In genomic region chr15:75758071-75758872, GRCh38 we compare ENCODE assay signal across 8 cellular contexts. TPM values are rescaled to one million over a fixed set of nuclear protein-coding genes. Genes with fewer than 3 reads are reported as not detected.
DNase-seq lines count a peak whose midpoint lies in the region; ATAC-seq and TF ChIP-seq lines count a peak whose summit lies in the region.

No MANE protein-coding gene starts in this region.

- TF ChIP-seq CTCF in DND-41 (IDR thresholded peaks at IDR 0.05; ENCODE audit: borderline replicate concordance, extremely low read depth, low read length, poor library complexity, severe bottlenecking), result peak; percentile 20
- peak; percentile 38 for TF ChIP-seq CTCF in NB4 (IDR thresholded peaks at IDR 0.05; ENCODE audit: low read depth, low read length)
- peak in 6 of 9 donors; percentile 19 to 57 (median 38) for TF ChIP-seq CTCF in heart right ventricle (IDR thresholded peaks at IDR 0.05)

- peak; percentile 81 for DNase-seq in DND-41
- peak; percentile 91 for DNase-seq in H4 (ENCODE audit: low spot score)
- peak; percentile 89 for DNase-seq in NB4 (ENCODE audit: low read depth)
- DNase-seq in SW480 (ENCODE audit: low spot score), result peak; percentile 87
- peak; percentile 82 for DNase-seq in amniotic epithelial cell (ENCODE audit: low read depth)
- peak; percentile 88 to 92 for DNase-seq in heart right ventricle
- peak; percentile 88 for DNase-seq in pons (ENCODE audit: low spot score)

- H2AFZ ChIP-seq in DND-41 (ENCODE audit: low read depth, low read length), result peak overlapping the region; percentile 96

- H3K4me2 ChIP-seq in DND-41 (ENCODE audit: insufficient read depth, low read length), result peak overlapping the region; percentile 68

- intact Hi-C loops in heart right ventricle (cut with DNase I), result no loop called here

- peak; percentile 78 for TF ChIP-seq POLR2A in NB4 (IDR thresholded peaks at IDR 0.05; ENCODE audit: extremely low read depth, insufficient read length)

- H3K36me3 ChIP-seq in DND-41 (ENCODE audit: insufficient read depth, low read length), result no peaks in the 10 kb centered on the region
- no peaks in the 10 kb centered on the region for H3K36me3 ChIP-seq in heart right ventricle
- H3K36me3 ChIP-seq in urinary bladder (ENCODE audit: insufficient read depth), result no peaks in the 10 kb centered on the region

- H4K20me1 ChIP-seq in DND-41 (ENCODE audit: insufficient read depth, low read length), result no peaks in the 10 kb centered on the region

- H3K9me3 ChIP-seq in DND-41 (ENCODE audit: insufficient read depth, low read length, severe bottlenecking), result no peaks in the 10 kb centered on the region
- no peaks in the 10 kb centered on the region for H3K9me3 ChIP-seq in heart right ventricle

- H3K27ac ChIP-seq in DND-41 (ENCODE audit: low read length), result peak overlapping the region; percentile 96
- H3K27ac ChIP-seq in heart right ventricle, result peak overlapping the region; percentile 8 to 90 (median 78)
- no peak overlapping the region for H3K27ac ChIP-seq in urinary bladder (ENCODE audit: low read depth)

- H3K27me3 ChIP-seq in DND-41 (ENCODE audit: insufficient read depth, low read length, poor library complexity) (no peaks in the 10 kb centered on the region), heart right ventricle (no peaks in the 10 kb centered on the region)

- no peaks in the 10 kb centered on the region for H3K79me2 ChIP-seq in DND-41 (ENCODE audit: insufficient read depth, low read length)

- H3K4me1 ChIP-seq in DND-41 (ENCODE audit: insufficient read depth, low read length) (peaks cover 21% of the 10 kb centered on the region; the same call in 1 of the 2 replicates), heart right ventricle (peaks cover 0 to 23% (median 12%) of the 10 kb centered on the region in 9 donors), urinary bladder (ENCODE audit: insufficient read depth) (no peaks in the 10 kb centered on the region)

- H3K9ac ChIP-seq in DND-41 (ENCODE audit: low read depth, low read length), result peak overlapping the region; percentile 79

- H3K4me3 ChIP-seq in DND-41 (ENCODE audit: low read depth in 1 of 2, low read length in 2 of 2) (peak overlapping the region; percentile 33 to 81; a peak in 3 of 4 replicates), NB4 (ENCODE audit: low read depth, low read length) (peak overlapping the region; percentile 74), heart right ventricle (peak overlapping the region; percentile 37 to 66 (median 54)), urinary bladder (ENCODE audit: low read depth, low read length) (peak overlapping the region; percentile 47)

- WGBS in heart right ventricle, 2 donors, result 3 to 5% methylated on average over 35 of the region's 35 CpGs
- 2% methylated on average over 35 of the region's 35 CpGs for WGBS in urinary bladder

- ATAC-seq in DND-41 (ENCODE audit: insufficient read depth, low read depth) (peak; percentile 91), heart right ventricle (peak; percentile 91 to 97 (median 96))

RNA-seq across cellular contexts. Expression of gene CSPG4, which starts 45.6 kb away (rescaled TPM):
- total RNA-seq in H4 (2014; rRNA removed; shearing (Covaris generic)), result 0.14 TPM in 2 replicates
- total RNA-seq in heart right ventricle, result 10 to 100 TPM in 8 of 10 donors, 1 to 10 TPM in 2; 7.4 to 19.8 (median 13.0) TPM
- 10 to 100 TPM; 12.1 TPM for polyA plus RNA-seq in heart right ventricle
- 30.6 TPM for total RNA-seq in urinary bladder
- polyA plus RNA-seq in urinary bladder, result 63.8 TPM
